Comparison of ENCODE assay signal across 1 cellular context in the genomic region with DNA sequence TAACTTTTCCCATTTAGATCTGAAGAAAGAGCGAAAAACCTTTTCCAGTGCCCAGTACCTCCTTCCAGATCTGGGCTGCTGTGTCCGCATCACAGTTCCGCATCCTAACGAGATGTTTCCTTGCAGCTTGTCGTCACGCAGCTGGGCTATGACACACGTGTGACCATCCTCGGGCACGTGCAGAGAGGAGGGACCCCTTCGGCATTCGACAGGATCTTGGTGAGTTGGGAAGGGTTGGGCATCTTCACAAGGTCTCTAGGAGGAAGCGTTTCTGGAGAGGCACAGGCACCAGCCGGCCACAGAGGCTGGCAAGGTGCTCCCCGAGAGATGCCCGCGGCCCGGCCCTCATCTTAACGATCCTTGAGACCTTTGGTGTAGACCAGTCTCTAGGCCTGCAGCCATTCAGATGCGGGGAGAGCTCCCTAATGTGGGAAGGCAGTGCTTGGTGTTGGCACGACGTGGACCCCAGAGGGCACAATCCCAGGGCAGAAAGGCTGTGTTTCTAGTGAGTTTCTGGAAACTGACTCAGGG.
TF ChIP-seq lines count a peak whose summit lies in the region.

No MANE protein-coding gene starts in this region.

TF ChIP-seq in A549, 52 proteins besides CTCF, POLR2A, EP300 and RAD21 (continued from another document):
- TF ChIP-seq CBX8 (IDR thresholded peaks at IDR 0.05) (no peak), NPAS2 (CRISPR knock-in tag; IDR thresholded peaks at IDR 0.05; ENCODE audit: borderline replicate concordance) (no peak), PHF8 (IDR thresholded peaks at IDR 0.05; ENCODE audit: borderline replicate concordance, low read depth) (no peak), SREBF2 (IDR thresholded peaks at IDR 0.05) (no peak), HOXB5 (CRISPR knock-in tag; IDR thresholded peaks at IDR 0.05) (no peak), CBX2 (IDR thresholded peaks at IDR 0.05; ENCODE audit: borderline replicate concordance, low read depth) (no peak), FOSB (CRISPR knock-in tag; IDR thresholded peaks at IDR 0.05) (no peak)
- TF ChIP-seq, protein P1, sequence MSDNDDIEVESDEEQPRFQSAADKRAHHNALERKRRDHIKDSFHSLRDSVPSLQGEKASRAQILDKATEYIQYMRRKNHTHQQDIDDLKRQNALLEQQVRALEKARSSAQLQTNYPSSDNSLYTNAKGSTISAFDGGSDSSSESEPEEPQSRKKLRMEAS (IDR thresholded peaks at IDR 0.05): no peak
- TF ChIP-seq, protein P2, sequence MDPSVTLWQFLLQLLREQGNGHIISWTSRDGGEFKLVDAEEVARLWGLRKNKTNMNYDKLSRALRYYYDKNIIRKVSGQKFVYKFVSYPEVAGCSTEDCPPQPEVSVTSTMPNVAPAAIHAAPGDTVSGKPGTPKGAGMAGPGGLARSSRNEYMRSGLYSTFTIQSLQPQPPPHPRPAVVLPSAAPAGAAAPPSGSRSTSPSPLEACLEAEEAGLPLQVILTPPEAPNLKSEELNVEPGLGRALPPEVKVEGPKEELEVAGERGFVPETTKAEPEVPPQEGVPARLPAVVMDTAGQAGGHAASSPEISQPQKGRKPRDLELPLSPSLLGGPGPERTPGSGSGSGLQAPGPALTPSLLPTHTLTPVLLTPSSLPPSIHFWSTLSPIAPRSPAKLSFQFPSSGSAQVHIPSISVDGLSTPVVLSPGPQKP (IDR thresholded peaks at IDR 0.05; ENCODE audit: low read depth, low read length): no peak
